ENCODE assay signal across 21 cellular contexts in genomic region chr13:112074139-112074710, GRCh38. TPM values are rescaled to one million over a fixed set of nuclear protein-coding genes. Genes with fewer than 3 reads are reported as not detected.
DNase-seq lines count a peak whose midpoint lies in the region; ATAC-seq and TF ChIP-seq lines count a peak whose summit lies in the region.
"Had no signal": no experiment of that assay in that cellular context is flagged by ENCODE, and none has a peak within 500 bp of the region (broad histone marks: within the 10 kb centered on the region; RNA-seq: fewer than 3 reads in every experiment).

No MANE protein-coding gene starts in this region.

- H3K36me3 ChIP-seq in HUES64 (ENCODE audit: insufficient read depth, low read length): no peaks in the 10 kb centered on the region
- no peaks in the 10 kb centered on the region for H3K36me3 ChIP-seq in ectodermal cell (ENCODE audit: control insufficient read depth, insufficient read depth, low read length)
- no peaks in the 10 kb centered on the region for H3K36me3 ChIP-seq in gastrocnemius medialis
- no peaks in the 10 kb centered on the region for H3K36me3 ChIP-seq in prostate gland
- H3K36me3 ChIP-seq: left lung, MG63 had no signal

- ATAC-seq in gastrocnemius medialis (no peak), HG03108 (IDR thresholded peaks at IDR 0.05; ENCODE audit: unreplicated experiment) (no peak)
- ATAC-seq: activated CD4-positive, CD25-positive, alpha-beta regulatory T cell treated with anti-CD3 and anti-CD28 coated beads, Interleukin-2, amount 50 U/mL, for 24 hours; left lung had no signal

- peak overlapping the region; percentile 78 for H3K27ac Mint-ChIP-seq in activated CD4-positive, alpha-beta T cell treated with anti-CD3 and anti-CD28 coated beads, Interleukin-2, amount 10 ng/mL, durations not matched to agents 24 days and 14 days
- H3K27ac Mint-ChIP-seq in neural crest cell (ENCODE audit: unreplicated experiment): peak overlapping the region; percentile 90

- in situ Hi-C loops in gastrocnemius medialis (cut with MboI; ENCODE audit: low sequenced_read_pairs in 4 of 4): no loop called here

- intact Hi-C loops in activated CD4-positive, alpha-beta T cell treated with anti-CD3 and anti-CD28 coated beads, Interleukin-2, amount 10 ng/mL, durations not matched to agents 24 days and 14 days (cut with micrococcal nuclease): loop anchor here (5.0 to 10.0 kb wide), 2 partner anchors 33 to 531 kb away; no protein-coding TSS in a partner anchor
- intact Hi-C loops in gastrocnemius medialis (cut with DNase I; ENCODE audit: low total_unique reads) (no loop called here), prostate gland (cut with DNase I) (no loop called here)

- no peak overlapping the region; the same call in 1 of the 2 replicates for H3K27ac ChIP-seq in HUES64 (ENCODE audit: low read depth, low read length)
- H3K27ac ChIP-seq in ectodermal cell (ENCODE audit: insufficient read depth, low read depth, low read length, poor library complexity, severe bottlenecking): peak overlapping the region; percentile 92
- no peak overlapping the region for H3K27ac ChIP-seq in gastrocnemius medialis
- H3K27ac ChIP-seq in prostate gland: no peak overlapping the region
- H3K27ac ChIP-seq: left lung, RWPE1 had no signal

- TF ChIP-seq POLR2A in gastrocnemius medialis (IDR thresholded peaks at IDR 0.05): no peak
- no peak for TF ChIP-seq POLR2A in prostate gland (IDR thresholded peaks at IDR 0.05)

- TF ChIP-seq CTCF in neural crest cell (conservative IDR thresholded peaks at IDR 0.05): no peak
- no peak for TF ChIP-seq CTCF in gastrocnemius medialis (IDR thresholded peaks at IDR 0.05 in 4 of 5, conservative IDR thresholded peaks at IDR 0.05 in 1 of 5)
- no peak for TF ChIP-seq CTCF in prostate gland (IDR thresholded peaks at IDR 0.05)

- no peak overlapping the region for H3K4me3 Mint-ChIP-seq in activated CD4-positive, alpha-beta T cell treated with anti-CD3 and anti-CD28 coated beads, Interleukin-2, amount 10 ng/mL, durations not matched to agents 24 days and 14 days
- peak overlapping the region; percentile 91 for H3K4me3 Mint-ChIP-seq in neural crest cell

- H3K36me3 Mint-ChIP-seq in activated CD4-positive, alpha-beta T cell treated with anti-CD3 and anti-CD28 coated beads, Interleukin-2, amount 10 ng/mL, durations not matched to agents 24 days and 14 days (ENCODE audit: low read depth): peaks cover 7% of the 10 kb centered on the region
- H3K36me3 Mint-ChIP-seq in neural crest cell (ENCODE audit: low read depth): peaks cover 14% of the 10 kb centered on the region

- H3K4me1 ChIP-seq in HUES64 (ENCODE audit: insufficient read depth, low read length) (peaks cover 15% of the 10 kb centered on the region), ectodermal cell (ENCODE audit: control insufficient read depth, insufficient read depth, low read length) (peaks cover 39% of the 10 kb centered on the region), gastrocnemius medialis (peaks cover 0 to 4% of the 10 kb centered on the region in 2 donors), prostate gland (replicated peaks) (no peaks in the 10 kb centered on the region)

- H3K4me1 Mint-ChIP-seq in activated CD4-positive, alpha-beta T cell treated with anti-CD3 and anti-CD28 coated beads, Interleukin-2, amount 10 ng/mL, durations not matched to agents 24 days and 14 days: no peaks in the 10 kb centered on the region
- H3K4me1 Mint-ChIP-seq in neural crest cell: peaks cover 58% of the 10 kb centered on the region

- DNase-seq in activated CD4-positive, alpha-beta T cell treated with anti-CD3 and anti-CD28 coated beads, Interleukin-2, amount 10 ng/mL, durations not matched to agents 24 days and 14 days: no peak
- DNase-seq in activated CD4-positive, alpha-beta T cell treated with anti-CD3 and anti-CD28 coated beads, Interleukin-2, amount 50 U/mL, for 4 hours: no peak
- DNase-seq in neural crest cell (ENCODE audit: low read depth, low spot score): no peak
- DNase-seq in gastrocnemius medialis: no peak
- DNase-seq in prostate gland (ENCODE audit: low spot score): no peak
- DNase-seq: activated T-cell treated with anti-CD3 and anti-CD28 coated beads for 4 hours; CD4-positive, alpha-beta memory T cell; effector CD8-positive, alpha-beta T cell; EL; hippocampal formation; MG63; NCI-H2081 treated with DMSO at 0.1 percent for 48 hours had no signal

- no peak overlapping the region for H3K9ac ChIP-seq in HUES64 (ENCODE audit: low read depth, low read length)

- H3K9me3 Mint-ChIP-seq in activated CD4-positive, alpha-beta T cell treated with anti-CD3 and anti-CD28 coated beads, Interleukin-2, amount 10 ng/mL, durations not matched to agents 24 days and 14 days: peaks cover 13% of the 10 kb centered on the region
- no peaks in the 10 kb centered on the region for H3K9me3 Mint-ChIP-seq in neural crest cell

- H3K9me3 ChIP-seq in HUES64 (ENCODE audit: insufficient read depth, low read depth, low read length) (no peaks in the 10 kb centered on the region), ectodermal cell (ENCODE audit: control insufficient read depth, low read length) (no peaks in the 10 kb centered on the region), gastrocnemius medialis (no peaks in the 10 kb centered on the region), prostate gland (no peaks in the 10 kb centered on the region)
- H3K9me3 ChIP-seq: left lung, MG63 had no signal

- H3K27me3 Mint-ChIP-seq in activated CD4-positive, alpha-beta T cell treated with anti-CD3 and anti-CD28 coated beads, Interleukin-2, amount 10 ng/mL, durations not matched to agents 24 days and 14 days: peaks cover 65% of the 10 kb centered on the region
- H3K27me3 Mint-ChIP-seq in neural crest cell (ENCODE audit: low read depth): peaks cover 50% of the 10 kb centered on the region

- H3K27me3 ChIP-seq in HUES64 (ENCODE audit: insufficient read depth, low read length) (peaks cover 83% of the 10 kb centered on the region), ectodermal cell (ENCODE audit: control insufficient read depth, insufficient read depth, low read length, poor library complexity, severe bottlenecking) (peaks cover 62% of the 10 kb centered on the region), gastrocnemius medialis (peaks cover 82 to 92% (median 83%) of the 10 kb centered on the region in 3 donors), prostate gland (replicated peaks; ENCODE audit: insufficient read depth) (peaks cover 69% of the 10 kb centered on the region)

- peak overlapping the region; percentile 50 for H3K4me3 ChIP-seq in HUES64 (ENCODE audit: low read length)
- peak overlapping the region; percentile 49 for H3K4me3 ChIP-seq in ectodermal cell (ENCODE audit: insufficient read depth, low read depth, low read length)
- H3K4me3 ChIP-seq in gastrocnemius medialis: no peak overlapping the region
- no peak overlapping the region for H3K4me3 ChIP-seq in prostate gland
- H3K4me3 ChIP-seq: left lung, MG63 had no signal

- 1% methylated on average over 16 of the region's 16 CpGs for WGBS in HUES64
- 2 to 3% methylated on average over 15 to 16 of the region's 16 CpGs for WGBS in ectodermal cell, 2 experiments
- 12% methylated on average over 16 of the region's 16 CpGs for WGBS in prostate gland

RNA-seq across cellular contexts. Expression of gene SOX1, which starts 7.3 kb away (rescaled TPM):
- total RNA-seq in activated CD4-positive, alpha-beta T cell treated with anti-CD3 and anti-CD28 coated beads, Interleukin-2, amount 10 ng/mL, durations not matched to agents 24 days and 14 days: not detected in 2 replicates
- polyA plus RNA-seq in HUES64 (2013, experiment 1 of 2): 6.5 TPM
- 11.5 TPM for polyA plus RNA-seq in HUES64 (2013, experiment 2 of 2)
- polyA plus RNA-seq in ectodermal cell (2013, experiment 1 of 4): 48.3 TPM
- polyA plus RNA-seq in ectodermal cell (2013, experiment 2 of 4): 50.4 TPM
- polyA plus RNA-seq in ectodermal cell (2013, experiment 3 of 4): 44.7 TPM
- 48.0 TPM for polyA plus RNA-seq in ectodermal cell (2013, experiment 4 of 4)
- total RNA-seq in neural crest cell (41.2 and 41.4 TPM in 2 replicates), gastrocnemius medialis (not detected), prostate gland (1 to 10 TPM in 1 of 2 donors, not detected in 1; 4.4 TPM)
- total RNA-seq: cardiac septum; CD4-positive, alpha-beta memory T cell; left lung; renal cortical epithelial cell; subcutaneous adipose tissue had no signal
- polyA plus RNA-seq: CD4-positive, alpha-beta memory T cell had no signal

Comparison
In these comparisons a context has a peak if more than half of its experiments do, and no peak if none do; other contexts are left out.
1. H3K4me3 ChIP-seq: peak in HUES64 (single experiment) and ectodermal cell (single experiment); none in gastrocnemius medialis (0 of 4) and prostate gland (0 of 2).